In the genomic region with DNA sequence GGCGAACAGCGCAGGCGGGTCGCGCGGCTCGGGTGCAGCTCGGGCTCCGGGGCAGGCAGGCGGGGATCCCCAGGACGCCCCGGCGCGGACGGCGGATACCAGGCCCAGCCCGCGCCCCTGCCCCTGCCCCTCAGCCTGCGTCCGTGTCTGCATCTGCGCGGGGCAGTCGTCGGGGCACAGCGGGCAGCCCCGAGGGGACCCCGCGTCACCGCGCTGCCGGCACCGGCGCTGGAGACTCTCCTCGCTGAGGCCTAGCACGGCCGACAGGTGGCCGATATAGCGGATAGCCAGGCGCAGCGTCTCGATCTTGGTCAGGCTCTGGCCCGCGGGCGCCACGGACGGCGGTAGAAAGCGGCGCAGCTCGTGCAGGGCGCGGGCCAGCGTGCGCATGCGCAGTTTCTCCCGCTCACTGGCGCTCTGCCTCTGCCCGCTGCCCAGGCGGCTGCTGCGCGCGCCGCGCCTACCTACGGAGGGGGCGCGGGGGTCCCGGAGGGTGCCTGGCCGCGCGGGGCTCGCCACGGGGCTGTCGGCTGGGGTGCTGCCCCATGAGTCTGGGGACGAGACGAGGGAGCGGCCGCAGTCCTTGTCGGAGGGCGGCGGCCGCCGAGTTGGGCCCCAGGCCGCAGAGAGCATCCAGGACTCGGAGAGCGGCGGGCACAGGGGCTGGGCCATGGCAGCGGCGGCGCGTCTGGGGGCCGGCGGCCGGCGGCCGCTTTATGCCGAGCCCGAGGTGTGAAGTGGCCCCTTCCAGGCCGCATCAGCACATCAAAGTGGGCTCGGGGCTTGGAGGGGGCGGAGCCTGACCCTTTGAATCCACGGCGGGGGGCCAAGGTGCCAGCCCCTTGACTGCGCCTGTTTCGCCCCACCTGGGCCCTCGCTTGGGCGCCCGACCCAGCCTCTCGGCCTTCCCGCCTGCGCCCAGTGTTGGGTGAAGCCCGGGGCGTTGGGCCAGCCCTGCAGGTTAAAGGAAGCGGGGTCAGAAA, we compare ENCODE assay signal across 1 cellular context.
TF ChIP-seq lines count a peak whose summit lies in the region.

A gene with protein sequence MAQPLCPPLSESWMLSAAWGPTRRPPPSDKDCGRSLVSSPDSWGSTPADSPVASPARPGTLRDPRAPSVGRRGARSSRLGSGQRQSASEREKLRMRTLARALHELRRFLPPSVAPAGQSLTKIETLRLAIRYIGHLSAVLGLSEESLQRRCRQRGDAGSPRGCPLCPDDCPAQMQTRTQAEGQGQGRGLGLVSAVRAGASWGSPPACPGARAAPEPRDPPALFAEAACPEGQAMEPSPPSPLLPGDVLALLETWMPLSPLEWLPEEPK (minus strand): TSS at position 690 of the 983 bp plus-strand sequence. CDS start 18 bp downstream, at position 672.

TF ChIP-seq in HepG2, 621 proteins besides CTCF, POLR2A, EP300 and RAD21 (continued from another document and continues in another):
- TF ChIP-seq, protein P1, sequence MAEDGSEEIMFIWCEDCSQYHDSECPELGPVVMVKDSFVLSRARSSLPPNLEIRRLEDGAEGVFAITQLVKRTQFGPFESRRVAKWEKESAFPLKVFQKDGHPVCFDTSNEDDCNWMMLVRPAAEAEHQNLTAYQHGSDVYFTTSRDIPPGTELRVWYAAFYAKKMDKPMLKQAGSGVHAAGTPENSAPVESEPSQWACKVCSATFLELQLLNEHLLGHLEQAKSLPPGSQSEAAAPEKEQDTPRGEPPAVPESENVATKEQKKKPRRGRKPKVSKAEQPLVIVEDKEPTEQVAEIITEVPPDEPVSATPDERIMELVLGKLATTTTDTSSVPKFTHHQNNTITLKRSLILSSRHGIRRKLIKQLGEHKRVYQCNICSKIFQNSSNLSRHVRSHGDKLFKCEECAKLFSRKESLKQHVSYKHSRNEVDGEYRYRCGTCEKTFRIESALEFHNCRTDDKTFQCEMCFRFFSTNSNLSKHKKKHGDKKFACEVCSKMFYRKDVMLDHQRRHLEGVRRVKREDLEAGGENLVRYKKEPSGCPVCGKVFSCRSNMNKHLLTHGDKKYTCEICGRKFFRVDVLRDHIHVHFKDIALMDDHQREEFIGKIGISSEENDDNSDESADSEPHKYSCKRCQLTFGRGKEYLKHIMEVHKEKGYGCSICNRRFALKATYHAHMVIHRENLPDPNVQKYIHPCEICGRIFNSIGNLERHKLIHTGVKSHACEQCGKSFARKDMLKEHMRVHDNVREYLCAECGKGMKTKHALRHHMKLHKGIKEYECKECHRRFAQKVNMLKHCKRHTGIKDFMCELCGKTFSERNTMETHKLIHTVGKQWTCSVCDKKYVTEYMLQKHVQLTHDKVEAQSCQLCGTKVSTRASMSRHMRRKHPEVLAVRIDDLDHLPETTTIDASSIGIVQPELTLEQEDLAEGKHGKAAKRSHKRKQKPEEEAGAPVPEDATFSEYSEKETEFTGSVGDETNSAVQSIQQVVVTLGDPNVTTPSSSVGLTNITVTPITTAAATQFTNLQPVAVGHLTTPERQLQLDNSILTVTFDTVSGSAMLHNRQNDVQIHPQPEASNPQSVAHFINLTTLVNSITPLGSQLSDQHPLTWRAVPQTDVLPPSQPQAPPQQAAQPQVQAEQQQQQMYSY (CRISPR knock-in tag; IDR thresholded peaks at IDR 0.05): no peak; the same call in 1 of the 2 replicates
- TF ChIP-seq TP53 (CRISPR knock-in tag; conservative IDR thresholded peaks at IDR 0.05): no peak
- TF ChIP-seq, protein P2, sequence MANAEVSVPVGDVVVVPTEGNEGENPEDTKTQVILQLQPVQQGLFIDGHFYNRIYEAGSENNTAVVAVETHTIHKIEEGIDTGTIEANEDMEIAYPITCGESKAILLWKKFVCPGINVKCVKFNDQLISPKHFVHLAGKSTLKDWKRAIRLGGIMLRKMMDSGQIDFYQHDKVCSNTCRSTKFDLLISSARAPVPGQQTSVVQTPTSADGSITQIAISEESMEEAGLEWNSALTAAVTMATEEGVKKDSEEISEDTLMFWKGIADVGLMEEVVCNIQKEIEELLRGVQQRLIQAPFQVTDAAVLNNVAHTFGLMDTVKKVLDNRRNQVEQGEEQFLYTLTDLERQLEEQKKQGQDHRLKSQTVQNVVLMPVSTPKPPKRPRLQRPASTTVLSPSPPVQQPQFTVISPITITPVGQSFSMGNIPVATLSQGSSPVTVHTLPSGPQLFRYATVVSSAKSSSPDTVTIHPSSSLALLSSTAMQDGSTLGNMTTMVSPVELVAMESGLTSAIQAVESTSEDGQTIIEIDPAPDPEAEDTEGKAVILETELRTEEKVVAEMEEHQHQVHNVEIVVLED (CRISPR knock-in tag; IDR thresholded peaks at IDR 0.05; ENCODE audit: borderline replicate concordance): peak; percentile 71
- TF ChIP-seq SP140L (CRISPR knock-in tag; IDR thresholded peaks at IDR 0.05; ENCODE audit: borderline replicate concordance): no peak
- TF ChIP-seq ZKSCAN8 (CRISPR knock-in tag; IDR thresholded peaks at IDR 0.05; ENCODE audit: borderline replicate concordance): no peak
- TF ChIP-seq BCL6 (CRISPR knock-in tag; IDR thresholded peaks at IDR 0.05): peak; percentile 46
- TF ChIP-seq, protein P3, sequence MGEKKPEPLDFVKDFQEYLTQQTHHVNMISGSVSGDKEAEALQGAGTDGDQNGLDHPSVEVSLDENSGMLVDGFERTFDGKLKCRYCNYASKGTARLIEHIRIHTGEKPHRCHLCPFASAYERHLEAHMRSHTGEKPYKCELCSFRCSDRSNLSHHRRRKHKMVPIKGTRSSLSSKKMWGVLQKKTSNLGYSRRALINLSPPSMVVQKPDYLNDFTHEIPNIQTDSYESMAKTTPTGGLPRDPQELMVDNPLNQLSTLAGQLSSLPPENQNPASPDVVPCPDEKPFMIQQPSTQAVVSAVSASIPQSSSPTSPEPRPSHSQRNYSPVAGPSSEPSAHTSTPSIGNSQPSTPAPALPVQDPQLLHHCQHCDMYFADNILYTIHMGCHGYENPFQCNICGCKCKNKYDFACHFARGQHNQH (CRISPR knock-in tag; IDR thresholded peaks at IDR 0.05): no peak
- TF ChIP-seq MXD4 (CRISPR knock-in tag; IDR thresholded peaks at IDR 0.05): no peak
- TF ChIP-seq ZSCAN30 (CRISPR knock-in tag; IDR thresholded peaks at IDR 0.05): no peak
- TF ChIP-seq, protein P4, sequence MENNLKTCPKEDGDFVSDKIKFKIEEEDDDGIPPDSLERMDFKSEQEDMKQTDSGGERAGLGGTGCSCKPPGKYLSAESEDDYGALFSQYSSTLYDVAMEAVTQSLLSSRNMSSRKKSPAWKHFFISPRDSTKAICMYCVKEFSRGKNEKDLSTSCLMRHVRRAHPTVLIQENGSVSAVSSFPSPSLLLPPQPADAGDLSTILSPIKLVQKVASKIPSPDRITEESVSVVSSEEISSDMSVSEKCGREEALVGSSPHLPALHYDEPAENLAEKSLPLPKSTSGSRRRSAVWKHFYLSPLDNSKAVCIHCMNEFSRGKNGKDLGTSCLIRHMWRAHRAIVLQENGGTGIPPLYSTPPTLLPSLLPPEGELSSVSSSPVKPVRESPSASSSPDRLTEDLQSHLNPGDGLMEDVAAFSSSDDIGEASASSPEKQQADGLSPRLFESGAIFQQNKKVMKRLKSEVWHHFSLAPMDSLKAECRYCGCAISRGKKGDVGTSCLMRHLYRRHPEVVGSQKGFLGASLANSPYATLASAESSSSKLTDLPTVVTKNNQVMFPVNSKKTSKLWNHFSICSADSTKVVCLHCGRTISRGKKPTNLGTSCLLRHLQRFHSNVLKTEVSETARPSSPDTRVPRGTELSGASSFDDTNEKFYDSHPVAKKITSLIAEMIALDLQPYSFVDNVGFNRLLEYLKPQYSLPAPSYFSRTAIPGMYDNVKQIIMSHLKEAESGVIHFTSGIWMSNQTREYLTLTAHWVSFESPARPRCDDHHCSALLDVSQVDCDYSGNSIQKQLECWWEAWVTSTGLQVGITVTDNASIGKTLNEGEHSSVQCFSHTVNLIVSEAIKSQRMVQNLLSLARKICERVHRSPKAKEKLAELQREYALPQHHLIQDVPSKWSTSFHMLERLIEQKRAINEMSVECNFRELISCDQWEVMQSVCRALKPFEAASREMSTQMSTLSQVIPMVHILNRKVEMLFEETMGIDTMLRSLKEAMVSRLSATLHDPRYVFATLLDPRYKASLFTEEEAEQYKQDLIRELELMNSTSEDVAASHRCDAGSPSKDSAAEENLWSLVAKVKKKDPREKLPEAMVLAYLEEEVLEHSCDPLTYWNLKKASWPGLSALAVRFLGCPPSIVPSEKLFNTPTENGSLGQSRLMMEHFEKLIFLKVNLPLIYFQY (CRISPR knock-in tag; IDR thresholded peaks at IDR 0.05; ENCODE audit: borderline replicate concordance): no peak
- no peak; the same call in 1 of the 2 replicates for TF ChIP-seq ZNF446 (CRISPR knock-in tag; IDR thresholded peaks at IDR 0.05)
- no peak for TF ChIP-seq LCORL (IDR thresholded peaks at IDR 0.05)
- TF ChIP-seq LCORL (CRISPR knock-in tag; IDR thresholded peaks at IDR 0.05): no peak
- TF ChIP-seq, protein P5, sequence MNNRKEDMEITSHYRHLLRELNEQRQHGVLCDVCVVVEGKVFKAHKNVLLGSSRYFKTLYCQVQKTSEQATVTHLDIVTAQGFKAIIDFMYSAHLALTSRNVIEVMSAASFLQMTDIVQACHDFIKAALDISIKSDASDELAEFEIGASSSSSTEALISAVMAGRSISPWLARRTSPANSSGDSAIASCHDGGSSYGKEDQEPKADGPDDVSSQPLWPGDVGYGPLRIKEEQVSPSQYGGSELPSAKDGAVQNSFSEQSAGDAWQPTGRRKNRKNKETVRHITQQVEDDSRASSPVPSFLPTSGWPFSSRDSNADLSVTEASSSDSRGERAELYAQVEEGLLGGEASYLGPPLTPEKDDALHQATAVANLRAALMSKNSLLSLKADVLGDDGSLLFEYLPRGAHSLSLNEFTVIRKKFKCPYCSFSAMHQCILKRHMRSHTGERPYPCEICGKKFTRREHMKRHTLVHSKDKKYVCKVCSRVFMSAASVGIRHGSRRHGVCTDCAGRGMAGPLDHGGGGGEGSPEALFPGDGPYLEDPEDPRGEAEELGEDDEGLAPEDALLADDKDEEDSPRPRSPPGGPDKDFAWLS (CRISPR knock-in tag; IDR thresholded peaks at IDR 0.05; ENCODE audit: borderline replicate concordance): no peak
- no peak for TF ChIP-seq THAP8 (CRISPR knock-in tag; IDR thresholded peaks at IDR 0.05; ENCODE audit: borderline replicate concordance)
- TF ChIP-seq, protein P6, sequence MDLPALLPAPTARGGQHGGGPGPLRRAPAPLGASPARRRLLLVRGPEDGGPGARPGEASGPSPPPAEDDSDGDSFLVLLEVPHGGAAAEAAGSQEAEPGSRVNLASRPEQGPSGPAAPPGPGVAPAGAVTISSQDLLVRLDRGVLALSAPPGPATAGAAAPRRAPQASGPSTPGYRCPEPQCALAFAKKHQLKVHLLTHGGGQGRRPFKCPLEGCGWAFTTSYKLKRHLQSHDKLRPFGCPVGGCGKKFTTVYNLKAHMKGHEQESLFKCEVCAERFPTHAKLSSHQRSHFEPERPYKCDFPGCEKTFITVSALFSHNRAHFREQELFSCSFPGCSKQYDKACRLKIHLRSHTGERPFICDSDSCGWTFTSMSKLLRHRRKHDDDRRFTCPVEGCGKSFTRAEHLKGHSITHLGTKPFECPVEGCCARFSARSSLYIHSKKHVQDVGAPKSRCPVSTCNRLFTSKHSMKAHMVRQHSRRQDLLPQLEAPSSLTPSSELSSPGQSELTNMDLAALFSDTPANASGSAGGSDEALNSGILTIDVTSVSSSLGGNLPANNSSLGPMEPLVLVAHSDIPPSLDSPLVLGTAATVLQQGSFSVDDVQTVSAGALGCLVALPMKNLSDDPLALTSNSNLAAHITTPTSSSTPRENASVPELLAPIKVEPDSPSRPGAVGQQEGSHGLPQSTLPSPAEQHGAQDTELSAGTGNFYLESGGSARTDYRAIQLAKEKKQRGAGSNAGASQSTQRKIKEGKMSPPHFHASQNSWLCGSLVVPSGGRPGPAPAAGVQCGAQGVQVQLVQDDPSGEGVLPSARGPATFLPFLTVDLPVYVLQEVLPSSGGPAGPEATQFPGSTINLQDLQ (CRISPR knock-in tag; IDR thresholded peaks at IDR 0.05): no peak
- no peak for TF ChIP-seq SNRNP70 (IDR thresholded peaks at IDR 0.05; ENCODE audit: low read depth, low read length)
- TF ChIP-seq, protein P7, sequence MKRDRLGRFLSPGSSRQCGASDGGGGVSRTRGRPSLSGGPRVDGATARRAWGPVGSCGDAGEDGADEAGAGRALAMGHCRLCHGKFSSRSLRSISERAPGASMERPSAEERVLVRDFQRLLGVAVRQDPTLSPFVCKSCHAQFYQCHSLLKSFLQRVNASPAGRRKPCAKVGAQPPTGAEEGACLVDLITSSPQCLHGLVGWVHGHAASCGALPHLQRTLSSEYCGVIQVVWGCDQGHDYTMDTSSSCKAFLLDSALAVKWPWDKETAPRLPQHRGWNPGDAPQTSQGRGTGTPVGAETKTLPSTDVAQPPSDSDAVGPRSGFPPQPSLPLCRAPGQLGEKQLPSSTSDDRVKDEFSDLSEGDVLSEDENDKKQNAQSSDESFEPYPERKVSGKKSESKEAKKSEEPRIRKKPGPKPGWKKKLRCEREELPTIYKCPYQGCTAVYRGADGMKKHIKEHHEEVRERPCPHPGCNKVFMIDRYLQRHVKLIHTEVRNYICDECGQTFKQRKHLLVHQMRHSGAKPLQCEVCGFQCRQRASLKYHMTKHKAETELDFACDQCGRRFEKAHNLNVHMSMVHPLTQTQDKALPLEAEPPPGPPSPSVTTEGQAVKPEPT (CRISPR knock-in tag; IDR thresholded peaks at IDR 0.05; ENCODE audit: low read depth): no peak; the same call in 1 of the 2 replicates
- peak; percentile 42; the same call in 1 of the 3 replicates for TF ChIP-seq MXI1 (IDR thresholded peaks at IDR 0.05; ENCODE audit: borderline replicate concordance, low read depth, low read length)
- TF ChIP-seq IKZF1 (IDR thresholded peaks at IDR 0.05): no peak
- TF ChIP-seq, protein P8, sequence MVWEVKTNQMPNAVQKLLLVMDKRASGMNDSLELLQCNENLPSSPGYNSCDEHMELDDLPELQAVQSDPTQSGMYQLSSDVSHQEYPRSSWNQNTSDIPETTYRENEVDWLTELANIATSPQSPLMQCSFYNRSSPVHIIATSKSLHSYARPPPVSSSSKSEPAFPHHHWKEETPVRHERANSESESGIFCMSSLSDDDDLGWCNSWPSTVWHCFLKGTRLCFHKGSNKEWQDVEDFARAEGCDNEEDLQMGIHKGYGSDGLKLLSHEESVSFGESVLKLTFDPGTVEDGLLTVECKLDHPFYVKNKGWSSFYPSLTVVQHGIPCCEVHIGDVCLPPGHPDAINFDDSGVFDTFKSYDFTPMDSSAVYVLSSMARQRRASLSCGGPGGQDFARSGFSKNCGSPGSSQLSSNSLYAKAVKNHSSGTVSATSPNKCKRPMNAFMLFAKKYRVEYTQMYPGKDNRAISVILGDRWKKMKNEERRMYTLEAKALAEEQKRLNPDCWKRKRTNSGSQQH (CRISPR knock-in tag; IDR thresholded peaks at IDR 0.05; ENCODE audit: low read depth): no peak
- TF ChIP-seq ZBTB21 (CRISPR knock-in tag; IDR thresholded peaks at IDR 0.05): no peak
- TF ChIP-seq HHEX (CRISPR knock-in tag; IDR thresholded peaks at IDR 0.05): no peak
- no peak for TF ChIP-seq PTBP1 (IDR thresholded peaks at IDR 0.05; ENCODE audit: low read depth, low read length, poor library complexity, severe bottlenecking)
- TF ChIP-seq RXRB (CRISPR knock-in tag; IDR thresholded peaks at IDR 0.05; ENCODE audit: borderline replicate concordance): peak; percentile 38; the same call in 1 of the 2 replicates
- no peak for TF ChIP-seq FLYWCH1 (CRISPR knock-in tag; IDR thresholded peaks at IDR 0.05)
- TF ChIP-seq ZBTB7A (CRISPR knock-in tag; IDR thresholded peaks at IDR 0.05): no peak
- no peak for TF ChIP-seq ZFYVE20 (CRISPR knock-in tag; IDR thresholded peaks at IDR 0.05; ENCODE audit: borderline replicate concordance, low read depth)
- TF ChIP-seq FOXK2 (IDR thresholded peaks at IDR 0.05): no peak
- TF ChIP-seq FOXC1 (CRISPR knock-in tag; IDR thresholded peaks at IDR 0.05; ENCODE audit: borderline replicate concordance): peak; percentile 78; the same call in 1 of the 2 replicates
